Comparison of ENCODE assay signal across 1 cellular context in the genomic region with DNA sequence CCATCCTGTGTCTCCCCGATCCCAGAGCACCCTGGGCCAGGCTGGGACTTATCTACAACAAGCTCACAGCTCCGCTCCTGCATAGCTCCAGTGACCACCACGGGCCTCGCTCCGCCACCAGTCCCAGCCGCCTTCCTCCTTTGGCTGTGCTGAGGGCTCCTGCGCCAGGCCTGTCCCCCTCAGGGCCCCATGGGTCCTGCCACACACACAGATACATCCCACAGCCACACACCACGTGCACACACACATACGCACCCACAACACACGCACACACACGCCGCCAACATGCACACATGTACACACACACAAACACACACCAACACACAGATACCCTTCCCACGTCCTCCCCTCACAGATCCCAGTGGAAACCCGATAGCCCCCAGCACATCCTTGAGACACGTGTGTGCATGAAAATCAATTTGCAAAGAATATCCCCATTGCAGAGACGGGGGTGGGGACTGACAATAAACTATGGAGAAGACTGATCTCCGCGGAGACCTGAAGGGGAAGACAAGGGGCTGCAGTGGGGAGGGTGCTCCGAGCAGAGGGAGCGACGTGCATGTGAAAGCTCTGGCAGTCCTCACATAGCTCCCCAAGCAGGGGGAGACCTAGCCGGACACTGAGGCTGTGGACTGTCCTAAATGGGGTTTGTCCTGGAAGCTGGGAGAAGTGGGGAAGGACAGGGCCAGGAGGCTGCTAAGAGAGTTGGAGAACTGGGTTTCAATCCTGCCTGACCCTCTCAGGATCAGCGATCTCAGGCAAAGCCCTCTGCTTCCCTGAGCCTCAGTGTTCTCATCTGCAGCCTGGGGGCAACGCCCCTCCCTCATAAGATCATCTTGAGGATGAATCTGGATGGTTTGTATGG.
A peak's percentile ranks its signal among the peaks of the same experiment; 100 is the strongest.
TF ChIP-seq lines count a peak whose summit lies in the region.

No MANE protein-coding gene starts in this region.

TF ChIP-seq in WTC11, 78 proteins besides CTCF, POLR2A, EP300 and RAD21 (continued from another document):
- 0 out of 2 replicates have a peak, but pooled peaks have one; percentile 15 for TF ChIP-seq GTF2I (CRISPR knock-in tag; conservative IDR thresholded peaks at IDR 0.05)
TF ChIP-seq in WTC11: peak in this region for 1.
